ENCODE assay signal across 13 cellular contexts in genomic region chr19:1256646-1257474, GRCh38. TPM values are rescaled to one million over a fixed set of nuclear protein-coding genes. Genes with fewer than 3 reads are reported as not detected.
A peak's percentile ranks its signal among the peaks of the same experiment; 100 is the strongest.
DNase-seq lines count a peak whose midpoint lies in the region; ATAC-seq, FAIRE-seq and TF ChIP-seq lines count a peak whose summit lies in the region.
"Had no signal": no experiment of that assay in that cellular context is flagged by ENCODE, and none has a peak within 500 bp of the region (broad histone marks: within the 10 kb centered on the region; RNA-seq: fewer than 3 reads in every experiment).

No MANE protein-coding gene starts in this region.

- H3K9ac ChIP-seq in colonic mucosa (ENCODE audit: low read depth in 2 of 2, low read length in 2 of 2), result no peak overlapping the region

- DNase-seq in A549 (ENCODE audit: low read depth in 1 of 2, low spot score in 1 of 2) (no peak), HFFc6 (no peak), colonic mucosa (no peak), neural crest cell (ENCODE audit: low read depth, low spot score) (no peak), prostate gland (ENCODE audit: low spot score) (no peak), MCF 10A (ENCODE audit: unreplicated experiment) (no peak)
- DNase-seq: activated effector memory CD4-positive, alpha-beta T cell treated with anti-CD3 and anti-CD28 coated beads, Interleukin-2, amount 50 U/mL, for 16 hours; DMS 273 treated with DMSO at 0.1 percent for 48 hours; NCI-H2227 treated with DMSO at 0.1 percent for 48 hours; stimulated activated CD4-positive, alpha-beta T cell treated with anti-CD3 and anti-CD28 coated beads, Interleukin-4, amount 100 ng/mL, for 4 hours had no signal

- H3K4me3 ChIP-seq in A549 (no peak overlapping the region), colonic mucosa (no peak overlapping the region), prostate gland (no peak overlapping the region)

- no peak for TF ChIP-seq EP300 in A549 (IDR thresholded peaks at IDR 0.05)

- H3K36me3 Mint-ChIP-seq in HFFc6 (ENCODE audit: low read depth), result peaks cover 10% of the 10 kb centered on the region
- H3K36me3 Mint-ChIP-seq in neural crest cell (ENCODE audit: low read depth), result peaks cover 9% of the 10 kb centered on the region
- H3K36me3 Mint-ChIP-seq in MCF 10A (ENCODE audit: insufficient read depth, unreplicated experiment), result peaks cover 80% of the 10 kb centered on the region

- TF ChIP-seq POLR2A in A549 (IDR thresholded peaks at IDR 0.05; ENCODE audit: low read length) (no peak), prostate gland (IDR thresholded peaks at IDR 0.05) (no peak)

- H3K27me3 Mint-ChIP-seq in HFFc6 (ENCODE audit: insufficient read depth) (peaks cover 34% of the 10 kb centered on the region), neural crest cell (ENCODE audit: low read depth) (peaks cover 25% of the 10 kb centered on the region), MCF 10A (ENCODE audit: insufficient read depth, unreplicated experiment) (no peaks in the 10 kb centered on the region)

- 69% methylated on average over 21 of the region's 46 CpGs for WGBS in A549 (ENCODE audit: missing lambda C conversion rate)
- WGBS in prostate gland, result 78% methylated on average over 46 of the region's 46 CpGs

- H3K36me3 ChIP-seq in colonic mucosa (peaks cover 30% of the 10 kb centered on the region), prostate gland (peaks cover 16 to 31% of the 10 kb centered on the region in 2 donors)

- H3K4me3 Mint-ChIP-seq in HFFc6 (peak overlapping the region; percentile 71; the same call in 1 of the 2 replicates), neural crest cell (peak overlapping the region; percentile 86), MCF 10A (ENCODE audit: unreplicated experiment) (no peak overlapping the region)

- H3K27ac Mint-ChIP-seq in HFFc6 (peak overlapping the region; percentile 93), neural crest cell (ENCODE audit: unreplicated experiment) (no peak overlapping the region), MCF 10A (ENCODE audit: low read depth, unreplicated experiment) (no peak overlapping the region)

- FAIRE-seq in A549 (lab: Jason Lieb, UNC), result no peak

- TF ChIP-seq CTCF in A549 (IDR thresholded peaks at IDR 0.05) (no peak), HFFc6 (IDR thresholded peaks at IDR 0.05) (no peak), colonic mucosa (IDR thresholded peaks at IDR 0.05) (no peak), neural crest cell (conservative IDR thresholded peaks at IDR 0.05) (no peak), prostate gland (IDR thresholded peaks at IDR 0.05) (no peak), MCF 10A (IDR thresholded peaks at IDR 0.05; ENCODE audit: unreplicated experiment) (no peak)

- no TSS peak for BruUV-seq in MCF 10A (replicated peaks; lab: Mats Ljungman, UMichigan)

- H3K4me2 ChIP-seq in A549, result peak overlapping the region; percentile 100

- POLR2A ChIA-PET in A549 (lab: Yijun Ruan, JAX), result interaction anchor here (5.0 kb wide), 1 partner anchor 12 kb away, joined by 62 read pairs; the partner anchor contains the start of gene CIRBP
- POLR2A ChIA-PET in MCF 10A (lab: Yijun Ruan, JAX), result interaction anchor here (3.0 to 3.2 kb wide), 2 partner anchors 9 to 12 kb away, joined by 11 to 23 read pairs; partner anchors contain the start of gene CIRBP

- intact Hi-C loops in colonic mucosa (cut with DNase I) (no loop called here), prostate gland (cut with DNase I) (no loop called here), MCF 10A (cut with micrococcal nuclease) (no loop called here)

- peak overlapping the region; percentile 98 to 99; a peak in 5 of 6 replicates for H3K27ac ChIP-seq in A549
- peak overlapping the region; percentile 1 for H3K27ac ChIP-seq in colonic mucosa
- H3K27ac ChIP-seq in prostate gland, result peak overlapping the region in 1 of 2 donors; percentile 100

- no peak for TF ChIP-seq RAD21 in A549 (conservative IDR thresholded peaks at IDR 0.05 in 1 of 2, IDR thresholded peaks at IDR 0.05 in 1 of 2)

- ATAC-seq in A549, result no peak
- ATAC-seq in GM21576 (IDR thresholded peaks at IDR 0.05; ENCODE audit: unreplicated experiment), result no peak
- ATAC-seq in GM18520 (IDR thresholded peaks at IDR 0.05; ENCODE audit: unreplicated experiment), result no peak

- CTCF ChIA-PET in A549 (lab: Yijun Ruan, JAX) (interaction anchor here (2.4 to 18.7 kb wide), 3 partner anchors 11 to 36 kb away, joined by 10 to 500 read pairs (median 107); partner anchors contain the start of genes ATP5F1D and CIRBP), MCF 10A (lab: Yijun Ruan, JAX) (interaction anchor here (2.7 kb wide), 1 partner anchor 10 kb away, joined by 11 read pairs; no protein-coding TSS in a partner anchor)

- H3K27me3 ChIP-seq in colonic mucosa (no peaks in the 10 kb centered on the region), prostate gland (replicated peaks; ENCODE audit: insufficient read depth) (no peaks in the 10 kb centered on the region)

- H3K4me1 ChIP-seq in A549 (peaks cover 70% of the 10 kb centered on the region), colonic mucosa (peaks cover 31% of the 10 kb centered on the region), prostate gland (replicated peaks) (peaks cover 54% of the 10 kb centered on the region)

- H3K9me3 Mint-ChIP-seq in HFFc6 (no peaks in the 10 kb centered on the region), neural crest cell (no peaks in the 10 kb centered on the region), MCF 10A (ENCODE audit: unreplicated experiment) (no peaks in the 10 kb centered on the region)

- H3K9me3 ChIP-seq in A549, result no peaks in the 10 kb centered on the region
- no peaks in the 10 kb centered on the region for H3K9me3 ChIP-seq in colonic mucosa
- H3K9me3 ChIP-seq in prostate gland, result no peaks in the 10 kb centered on the region

- H3K4me1 Mint-ChIP-seq in HFFc6 (ENCODE audit: low read depth) (peaks cover 50% of the 10 kb centered on the region), neural crest cell (peaks cover 37% of the 10 kb centered on the region), MCF 10A (ENCODE audit: insufficient read depth, unreplicated experiment) (peaks cover 22% of the 10 kb centered on the region)

TF ChIP-seq in A549, 52 proteins besides CTCF, POLR2A, EP300 and RAD21 (continues in another document):
- no peak for TF ChIP-seq TP53 (CRISPR knock-in tag; IDR thresholded peaks at IDR 0.05)

RNA-seq across cellular contexts. Expression of gene MIDN, which starts 8.5 kb away (rescaled TPM):
- polyA plus RNA-seq in A549 (2011; rRNA removed) (9.1 and 11.8 TPM in 2 replicates), A549 (2017; fragmentation: RNase III; extraction: RNeasy Plus Mini Kit Qiagen cat#74134 plus additional on column Dnase treatment) (27.7 to 33.4 TPM (median 31.4 TPM) in 3 replicates)
- polyA plus RNA-seq in A549 (2012; cell fraction: cytosol; rRNA removed), result 17.7 and 27.8 TPM in 2 replicates
- polyA plus RNA-seq in A549 (2012; cell fraction: nucleus; rRNA removed), result 45.7 and 73.9 TPM in 2 replicates
- 23.7 and 25.2 TPM in 2 replicates for polyA minus RNA-seq in A549 (2011; rRNA and poly(A)+ RNA removed)
- 10 to 100 TPM; 58.4 to 73.3 (median 67.4) TPM for total RNA-seq in HFFc6 (2021; fragmentation: NEBNext Ultra II Directional; extraction: Animal tissue kit (Norgen Biotek cat#: 25700))
- total RNA-seq in colonic mucosa (100 to 1,000 TPM; 172 to 177 TPM), neural crest cell (177 and 187 TPM in 2 replicates), prostate gland (10 to 100 TPM; 35.8 to 42.9 TPM), MCF 10A (2022) (73.6 and 96.9 TPM in 2 replicates)

RNA-seq across cellular contexts. Expression of gene CIRBP, which starts 12.3 kb away (rescaled TPM):
- polyA plus RNA-seq in A549 (2011; rRNA removed) (92.4 and 151 TPM in 2 replicates), A549 (2017; fragmentation: RNase III; extraction: RNeasy Plus Mini Kit Qiagen cat#74134 plus additional on column Dnase treatment) (178 to 201 TPM (median 189 TPM) in 3 replicates)
- polyA plus RNA-seq in A549 (2012; cell fraction: cytosol; rRNA removed), result 111 and 147 TPM in 2 replicates
- polyA plus RNA-seq in A549 (2012; cell fraction: nucleus; rRNA removed), result 246 and 410 TPM in 2 replicates
- 38.3 and 44.0 TPM in 2 replicates for polyA minus RNA-seq in A549 (2011; rRNA and poly(A)+ RNA removed)
- total RNA-seq in HFFc6 (2021; fragmentation: NEBNext Ultra II Directional; extraction: Animal tissue kit (Norgen Biotek cat#: 25700)), result 100 to 1,000 TPM; 160 to 243 (median 190) TPM
- total RNA-seq in colonic mucosa (100 to 1,000 TPM; 163 to 179 TPM), neural crest cell (414 and 421 TPM in 2 replicates), prostate gland (100 to 1,000 TPM; 753 to 863 TPM), MCF 10A (2022) (316 and 362 TPM in 2 replicates)

RNA-seq across cellular contexts. Expression of gene ATP5F1D, which starts 15.3 kb away (rescaled TPM):
- polyA plus RNA-seq in A549 (2011; rRNA removed) (18.5 and 28.7 TPM in 2 replicates), A549 (2017; fragmentation: RNase III; extraction: RNeasy Plus Mini Kit Qiagen cat#74134 plus additional on column Dnase treatment) (96.9 to 101 TPM (median 99.7 TPM) in 3 replicates)
- polyA plus RNA-seq in A549 (2012; cell fraction: cytosol; rRNA removed), result 158 and 210 TPM in 2 replicates
- polyA plus RNA-seq in A549 (2012; cell fraction: nucleus; rRNA removed), result 114 and 225 TPM in 2 replicates
- 12.4 and 18.2 TPM in 2 replicates for polyA minus RNA-seq in A549 (2011; rRNA and poly(A)+ RNA removed)
- total RNA-seq in HFFc6 (2021; fragmentation: NEBNext Ultra II Directional; extraction: Animal tissue kit (Norgen Biotek cat#: 25700)), result 100 to 1,000 TPM; 190 to 243 (median 217) TPM
- total RNA-seq in colonic mucosa (100 to 1,000 TPM; 359 to 627 TPM), neural crest cell (140 and 141 TPM in 2 replicates), prostate gland (100 to 1,000 TPM; 109 to 151 TPM), MCF 10A (2022) (256 and 258 TPM in 2 replicates)

RNA-seq across cellular contexts. Expression of gene FAM174C, which starts 18.5 kb away (rescaled TPM):
- polyA plus RNA-seq in A549 (2011; rRNA removed) (22.7 and 24.8 TPM in 2 replicates), A549 (2017; fragmentation: RNase III; extraction: RNeasy Plus Mini Kit Qiagen cat#74134 plus additional on column Dnase treatment) (35.6 to 37.6 TPM (median 37.1 TPM) in 3 replicates)
- polyA plus RNA-seq in A549 (2012; cell fraction: cytosol; rRNA removed), result 96.5 and 113 TPM in 2 replicates
- 61.6 and 78.1 TPM in 2 replicates for polyA plus RNA-seq in A549 (2012; cell fraction: nucleus; rRNA removed)
- polyA minus RNA-seq in A549 (2011; rRNA and poly(A)+ RNA removed), result 5.3 and 6.7 TPM in 2 replicates
- total RNA-seq in HFFc6 (2021; fragmentation: NEBNext Ultra II Directional; extraction: Animal tissue kit (Norgen Biotek cat#: 25700)), result 10 to 100 TPM; 54.2 to 77.6 (median 63.8) TPM
- total RNA-seq in colonic mucosa (100 to 1,000 TPM in 1 of 2 donors, 10 to 100 TPM in 1; 41.8 to 114 TPM), neural crest cell (33.3 and 36.6 TPM in 2 replicates), prostate gland (10 to 100 TPM; 95.1 to 98.7 TPM), MCF 10A (2022) (71.0 and 85.2 TPM in 2 replicates)

RNA-seq across cellular contexts. Expression of gene CBARP, which starts 19.1 kb away (rescaled TPM):
- 0.19 and 0.30 TPM in 2 replicates for polyA plus RNA-seq in A549 (2011; rRNA removed)
- 1.3 and 2.3 TPM in 2 replicates for polyA plus RNA-seq in A549 (2012; cell fraction: cytosol; rRNA removed)
- 4.5 and 8.2 TPM in 2 replicates for polyA plus RNA-seq in A549 (2012; cell fraction: nucleus; rRNA removed)
- polyA plus RNA-seq in A549 (2017; fragmentation: RNase III; extraction: RNeasy Plus Mini Kit Qiagen cat#74134 plus additional on column Dnase treatment), result 1.7 to 2.0 TPM (median 1.9 TPM) in 3 replicates
- polyA minus RNA-seq in A549 (2011; rRNA and poly(A)+ RNA removed), result 0.21 and 0.24 TPM in 2 replicates
- 10 to 100 TPM in 1 of 6 experiments, 1 to 10 TPM in 5; 7.6 to 12.7 (median 8.6) TPM for total RNA-seq in HFFc6 (2021; fragmentation: NEBNext Ultra II Directional; extraction: Animal tissue kit (Norgen Biotek cat#: 25700))
- under 1 TPM; 0.22 to 0.48 TPM for total RNA-seq in colonic mucosa
- 26.2 and 27.1 TPM in 2 replicates for total RNA-seq in neural crest cell
- total RNA-seq in prostate gland, result 1 to 10 TPM in 1 of 2 donors, under 1 TPM in 1; 0.68 to 4.4 TPM
- total RNA-seq in MCF 10A (2022), result 7.0 and 8.2 TPM in 2 replicates
- total RNA-seq: mononuclear cell had no signal
